ENCODE assay signal across 9 cellular contexts in the genomic region with DNA sequence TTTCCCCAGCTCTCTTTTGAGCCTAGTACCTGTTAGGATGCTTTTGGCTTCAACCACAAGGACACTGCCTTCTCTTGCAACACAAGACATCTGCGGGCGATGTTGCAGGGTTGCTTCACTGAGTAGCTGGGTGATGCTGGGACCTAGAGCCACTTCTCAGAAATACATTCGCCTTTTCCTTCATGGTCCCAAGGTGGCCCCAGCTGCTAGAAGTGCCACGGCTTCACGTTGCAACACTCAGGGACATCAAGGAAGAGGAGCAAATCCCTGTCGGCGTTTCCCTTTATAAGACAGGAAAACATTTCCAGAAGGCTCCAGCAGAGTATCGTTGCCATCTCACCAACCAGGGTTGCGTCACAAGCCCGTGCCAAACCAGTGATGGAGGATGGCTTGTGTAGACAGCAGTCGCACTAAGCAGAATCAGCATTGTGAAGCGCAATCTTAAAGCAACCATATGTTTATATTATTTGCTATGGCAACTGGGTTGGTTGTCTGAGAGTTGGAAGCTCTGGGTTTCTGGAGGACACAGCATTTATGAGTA.
A peak's percentile ranks its signal among the peaks of the same experiment; 100 is the strongest.
DNase-seq lines count a peak whose midpoint lies in the region; ATAC-seq, FAIRE-seq and TF ChIP-seq lines count a peak whose summit lies in the region.
"Had no signal": no experiment of that assay in that cellular context is flagged by ENCODE, and none has a peak within 500 bp of the region (broad histone marks: within the 10 kb centered on the region; RNA-seq: fewer than 3 reads in every experiment).

No MANE protein-coding gene starts in this region.

- H3K27me3 ChIP-seq in smooth muscle cell (ENCODE audit: low read depth): no peaks in the 10 kb centered on the region

- H3K9ac ChIP-seq in smooth muscle cell (ENCODE audit: low read depth): peak overlapping the region; percentile 38

- H4K20me1 ChIP-seq in smooth muscle cell (ENCODE audit: low read depth): no peaks in the 10 kb centered on the region

- no peaks in the 10 kb centered on the region for H3K79me2 ChIP-seq in smooth muscle cell (ENCODE audit: low read depth)

- ATAC-seq in HG03457 (IDR thresholded peaks at IDR 0.05; ENCODE audit: unreplicated experiment) (no peak), GM18517 (IDR thresholded peaks at IDR 0.05; ENCODE audit: unreplicated experiment) (no peak), HG03442 (IDR thresholded peaks at IDR 0.05; ENCODE audit: unreplicated experiment) (no peak), HG03521 (IDR thresholded peaks at IDR 0.05; ENCODE audit: unreplicated experiment) (no peak)

- TF ChIP-seq CTCF in coronary artery (IDR thresholded peaks at IDR 0.05): no peak
- TF ChIP-seq CTCF in smooth muscle cell (IDR thresholded peaks at IDR 0.05; ENCODE audit: borderline replicate concordance, insufficient read depth, poor library complexity, severe bottlenecking): no peak

- peaks cover under 1% of the 10 kb centered on the region for H3K9me3 ChIP-seq in smooth muscle cell (replicated peaks; ENCODE audit: low read depth)

- H3F3A ChIP-seq in smooth muscle cell (ENCODE audit: low read depth): no peaks in the 10 kb centered on the region

- H3K36me3 ChIP-seq in smooth muscle cell (ENCODE audit: low read depth): peaks cover under 1% of the 10 kb centered on the region

- H3K4me2 ChIP-seq in smooth muscle cell: peak overlapping the region; percentile 84

- no peaks in the 10 kb centered on the region for H3K4me1 ChIP-seq in smooth muscle cell (ENCODE audit: low read depth)

- peak overlapping the region; percentile 59 for H3K4me3 ChIP-seq in coronary artery
- H3K4me3 ChIP-seq in smooth muscle cell: no peak overlapping the region

- peak; percentile 9 for FAIRE-seq in GM18507 (lab: Jason Lieb, UNC)

- no peak overlapping the region for H2AFZ ChIP-seq in smooth muscle cell (ENCODE audit: low read depth)

- DNase-seq in GM18507 (ENCODE audit: extremely low spot score, insufficient read length, low read depth) (no peak), MV-4-11 (lab: John Stamatoyannopoulos, UW) (peak; percentile 95), coronary artery (ENCODE audit: low spot score) (no peak), smooth muscle cell (lab: John Stamatoyannopoulos, UW; ENCODE audit: unreplicated experiment) (peak; percentile 16)
- DNase-seq: NCI-H1436 treated with DMSO at 0.1 percent for 48 hours had no signal

- H3K27ac ChIP-seq in coronary artery (peak overlapping the region; percentile 79 to 80), smooth muscle cell (ENCODE audit: low read depth) (peak overlapping the region; percentile 42)

- WGBS in smooth muscle cell (ENCODE audit: low lambda C conversion rate): 42% methylated on average over 12 of the region's 12 CpGs

Comparison
In these comparisons a context has a peak if more than half of its experiments do, and no peak if none do; other contexts are left out.
1. DNase-seq: peak in MV-4-11 (single experiment) and smooth muscle cell (single experiment); none in GM18507 (single experiment) and coronary artery (single experiment).